ENCODE assay signal across 11 cellular contexts in the genomic region with DNA sequence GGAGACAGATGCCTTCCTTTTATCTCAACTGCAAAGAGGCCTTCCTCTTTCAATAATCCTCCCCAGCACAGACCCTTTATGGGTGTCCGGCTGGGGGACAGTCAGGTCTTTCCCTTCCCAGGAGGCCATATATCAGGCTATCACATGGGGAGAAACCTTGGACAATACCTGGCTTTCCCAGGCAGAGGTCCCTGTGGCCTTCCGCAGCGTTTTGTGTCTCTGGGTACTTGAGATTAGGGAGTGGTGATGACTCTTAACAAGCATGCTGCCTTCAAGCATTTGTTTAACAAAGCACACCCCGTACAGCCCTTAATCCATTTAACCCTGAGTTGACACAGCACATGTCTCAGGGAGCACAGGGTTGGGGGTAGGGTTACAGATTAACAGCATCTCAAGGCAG. TPM values are rescaled to one million over a fixed set of nuclear protein-coding genes. Genes with fewer than 3 reads are reported as not detected.
"Had no signal": no experiment of that assay in that cellular context is flagged by ENCODE, and none has a peak within 500 bp of the region (broad histone marks: within the 10 kb centered on the region; RNA-seq: fewer than 3 reads in every experiment).

No MANE protein-coding gene starts in this region.

RNA-seq across cellular contexts. Expression of a gene that starts 49.2 kb away (rescaled TPM):
- total RNA-seq: activated B cell treated with CpG ODN at 0.5 μM for 24 hours; activated CD8-positive, alpha-beta T cell treated with anti-CD3 and anti-CD28 coated beads for 36 hours; activated T-cell treated with anti-CD3 and anti-CD28 coated beads, Interleukin-2, amount 50 U/mL, for 4 hours; activated T-helper 17 cell treated with anti-CD3 and anti-CD28 coated beads, Interleukin-2, amount 50 U/mL, for 72 hours; astrocyte; bronchial epithelial cell; cardiac septum; esophagus muscularis mucosa; foreskin keratinocyte; gastrocnemius medialis; T-helper 2 cell treated with Interferon-gamma antibody and Interleukin-4, amounts not matched to agents 100 ng/mL and 5 ng/mL, for 36 hours had no signal
